ENCODE assay signal across 11 cellular contexts in the genomic region with DNA sequence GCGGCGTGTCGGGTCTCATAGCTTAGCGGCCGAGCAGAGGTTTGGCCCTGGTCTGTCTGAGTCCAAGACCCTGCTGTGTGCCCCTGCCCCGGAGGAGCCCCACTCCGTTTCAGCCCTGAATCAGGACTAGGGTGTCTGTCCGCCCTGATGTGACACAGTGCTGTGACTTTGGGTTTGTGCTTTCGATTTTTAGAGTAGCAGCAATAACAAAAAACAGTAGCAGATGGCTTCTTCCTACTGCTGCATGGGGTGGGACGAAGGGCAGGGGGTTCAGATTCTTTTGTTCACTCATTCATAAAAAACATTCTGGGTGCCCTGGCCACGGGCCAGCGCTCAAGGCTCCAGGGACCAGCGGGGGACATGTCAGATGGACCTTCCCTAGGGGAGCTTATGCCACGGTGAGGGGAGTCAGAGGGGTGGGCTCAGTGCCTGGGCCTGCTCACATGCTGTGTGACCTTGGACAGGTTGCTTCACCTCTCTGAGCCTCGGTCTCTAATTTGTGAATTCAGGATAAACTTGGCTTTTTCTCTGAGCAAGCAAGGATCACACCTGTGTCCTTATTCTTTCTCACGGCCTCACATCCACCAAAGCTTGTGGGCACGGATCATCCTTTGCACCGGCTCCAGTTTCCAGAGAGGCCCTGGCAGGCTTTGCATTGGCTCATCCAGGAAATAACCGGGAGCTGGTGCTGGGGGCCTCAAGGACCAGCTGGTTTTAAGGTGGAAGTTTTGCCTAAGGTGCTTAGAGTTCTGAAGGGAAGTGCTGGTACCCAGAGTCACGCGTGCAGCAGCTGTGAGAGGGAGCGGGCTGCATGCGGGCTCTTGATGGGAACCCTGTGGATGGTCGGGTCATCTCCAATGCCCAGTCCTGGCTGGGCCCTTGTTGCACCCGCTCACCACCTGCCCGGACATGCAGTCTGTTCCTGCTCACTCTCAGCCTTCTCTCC. TPM values are rescaled to one million over a fixed set of nuclear protein-coding genes. Genes with fewer than 3 reads are reported as not detected.
DNase-seq lines count a peak whose midpoint lies in the region; ATAC-seq, FAIRE-seq and TF ChIP-seq lines count a peak whose summit lies in the region.
"Had no signal": no experiment of that assay in that cellular context is flagged by ENCODE, and none has a peak within 500 bp of the region (broad histone marks: within the 10 kb centered on the region; RNA-seq: fewer than 3 reads in every experiment).

No MANE protein-coding gene starts in this region.

- H3K36me3 ChIP-seq in HUES48 (ENCODE audit: control insufficient read depth, insufficient read depth, low read length) (no peaks in the 10 kb centered on the region), GM12878 (ENCODE audit: control insufficient read depth in 2 of 2, insufficient read depth in 2 of 2, low read length in 1 of 2) (no peaks in the 10 kb centered on the region), mucosa of stomach (ENCODE audit: control insufficient read depth, insufficient read depth, low read length) (no peaks in the 10 kb centered on the region), A673 (ENCODE audit: insufficient read depth, low read length, poor library complexity, severe bottlenecking) (no peaks in the 10 kb centered on the region)

- SMC1A ChIA-PET in GM12878 (lab: Charles Lee; ENCODE audit: uncharacterized antibody, unreplicated experiment), result interaction anchor here (1.5 kb wide), 1 partner anchor 8 kb away, joined by 4 read pairs; no protein-coding TSS in a partner anchor

- H3K27ac Mint-ChIP-seq in CD14-positive monocyte, result no peak overlapping the region
- H3K27ac Mint-ChIP-seq: activated T-helper 17 cell treated with anti-CD3 and anti-CD28 coated beads, Interleukin-2, amount 50 U/mL, for 72 hours had no signal

- WGBS in GM12878 (ENCODE audit: insufficient coverage, insufficient replicate concordance, low lambda C conversion rate, missing lambda C conversion rate), result 37% methylated on average over 26 of the region's 26 CpGs

- no peaks in the 10 kb centered on the region for H3K36me3 Mint-ChIP-seq in CD14-positive monocyte

- H4K20me1 ChIP-seq in GM12878 (ENCODE audit: control insufficient read depth, insufficient read depth), result no peaks in the 10 kb centered on the region

- peak; percentile 8; the same call in 2 of the 3 replicates for ATAC-seq in GM12878
- ATAC-seq: activated T-helper 17 cell treated with anti-CD3 and anti-CD28 coated beads, Interleukin-2, amount 50 U/mL, for 72 hours had no signal

- TF ChIP-seq EP300 in GM12878 (IDR thresholded peaks at IDR 0.05; ENCODE audit: borderline replicate concordance in 1 of 2, control insufficient read depth in 1 of 2, low read depth in 2 of 2, low read length in 2 of 2), result no peak

- H3K9ac ChIP-seq in HUES48 (ENCODE audit: low read depth, low read length) (no peak overlapping the region), GM12878 (ENCODE audit: control insufficient read depth, insufficient read depth, low read length) (no peak overlapping the region), mucosa of stomach (ENCODE audit: low read length) (peak overlapping the region; percentile 76)
- H3K9ac ChIP-seq: KMS-11 had no signal

- H3K9me3 ChIP-seq in HUES48 (ENCODE audit: control insufficient read depth, insufficient read depth, low read length) (no peaks in the 10 kb centered on the region), GM12878 (replicated peaks; ENCODE audit: control insufficient read depth, insufficient read depth, low read length) (no peaks in the 10 kb centered on the region), mucosa of stomach (ENCODE audit: control insufficient read depth, low read length) (no peaks in the 10 kb centered on the region), A673 (ENCODE audit: low read depth, low read length, poor library complexity, severe bottlenecking) (no peaks in the 10 kb centered on the region)

- in situ Hi-C loops in GM12878 (cut with MboI), result no loop called here

- H3K4me2 ChIP-seq in GM12878 (ENCODE audit: control insufficient read depth, insufficient read depth), result peak overlapping the region; percentile 71
- H3K4me2 ChIP-seq: KMS-11 had no signal

- H3K4me1 ChIP-seq in HUES48 (ENCODE audit: control insufficient read depth, insufficient read depth, low read length), result peaks cover 6% of the 10 kb centered on the region
- H3K4me1 ChIP-seq in GM12878 (ENCODE audit: control insufficient read depth, insufficient read depth, low read length), result peaks cover 12% of the 10 kb centered on the region
- H3K4me1 ChIP-seq in mucosa of stomach (ENCODE audit: control insufficient read depth, insufficient read depth, low read length), result peaks cover 23% of the 10 kb centered on the region
- H3K4me1 ChIP-seq in A673 (ENCODE audit: insufficient read depth, low read length, poor library complexity, severe bottlenecking), result no peaks in the 10 kb centered on the region

- H3K27ac ChIP-seq in HUES48 (ENCODE audit: low read depth, low read length), result peak overlapping the region; percentile 12
- H3K27ac ChIP-seq in GM12878 (ENCODE audit: control insufficient read depth, insufficient read depth), result no peak overlapping the region
- no peak overlapping the region for H3K27ac ChIP-seq in A673 (ENCODE audit: low read depth, low read length, poor library complexity, severe bottlenecking)
- H3K27ac ChIP-seq: KMS-11 had no signal

- H3K4me3 Mint-ChIP-seq in CD14-positive monocyte, result peak overlapping the region; percentile 63 to 86
- H3K4me3 Mint-ChIP-seq: activated T-helper 17 cell treated with anti-CD3 and anti-CD28 coated beads, Interleukin-2, amount 50 U/mL, for 72 hours had no signal

- POLR2A ChIA-PET in GM12878 (lab: Charles Lee), result no interaction called here
- POLR2A ChIA-PET in A673 (lab: Charles Lee; ENCODE audit: low non-redundant PET), result no interaction called here

- TF ChIP-seq POLR2A in GM12878 (IDR thresholded peaks at IDR 0.05; ENCODE audit: low read depth, low read length), result no peak

- peaks cover 33 to 56% (median 47%) of the 10 kb centered on the region in 3 donors for H3K27me3 Mint-ChIP-seq in CD14-positive monocyte (ENCODE audit: low read depth in 3 of 3)
- H3K27me3 Mint-ChIP-seq: activated T-helper 17 cell treated with anti-CD3 and anti-CD28 coated beads, Interleukin-2, amount 50 U/mL, for 72 hours had no signal

- H3K27me3 ChIP-seq in HUES48 (ENCODE audit: control insufficient read depth, insufficient read depth, low read length), result no peaks in the 10 kb centered on the region
- H3K27me3 ChIP-seq in GM12878 (replicated peaks in 1 of 2; ENCODE audit: control insufficient read depth in 2 of 2, insufficient read depth in 2 of 2, low read length in 1 of 2), result no peaks in the 10 kb centered on the region
- no peaks in the 10 kb centered on the region for H3K27me3 ChIP-seq in mucosa of stomach (ENCODE audit: control insufficient read depth, insufficient read depth, low read length)
- no peaks in the 10 kb centered on the region for H3K27me3 ChIP-seq in A673 (replicated peaks; ENCODE audit: insufficient read depth, low read depth, low read length, poor library complexity)

- CTCF ChIA-PET in GM12878 (lab: Yijun Ruan, JAX), result interaction anchor here (0.9 to 1.3 kb wide), 3 partner anchors 8 to 592 kb away, joined by 3 to 5 read pairs (median 4); no protein-coding TSS in a partner anchor
- CTCF ChIA-PET in A673 (lab: Charles Lee), result no interaction called here

- RAD21 ChIA-PET in GM12878 (lab: Charles Lee; ENCODE audit: unreplicated experiment), result no interaction called here

- TF ChIP-seq RAD21 in GM12878 (IDR thresholded peaks at IDR 0.05; ENCODE audit: insufficient read depth, low read depth, low read length), result no peak

- peaks cover 20% of the 10 kb centered on the region for H3K4me1 Mint-ChIP-seq in CD14-positive monocyte

- BruUV-seq in GM12878 (replicated peaks; lab: Mats Ljungman, UMichigan) (no TSS peak), A673 (replicated peaks; lab: Mats Ljungman, UMichigan) (no TSS peak)

- intact Hi-C loops in CD14-positive monocyte (cut with micrococcal nuclease) (no loop called here), GM12878 (cut with micrococcal nuclease; ENCODE audit: unreplicated experiment) (no loop called here), A673 (cut with micrococcal nuclease; ENCODE audit: unreplicated experiment) (no loop called here)

- peaks cover 0 to 10% (median 0%) of the 10 kb centered on the region in 7 donors for H3K9me3 Mint-ChIP-seq in CD14-positive monocyte
- H3K9me3 Mint-ChIP-seq: activated T-helper 17 cell treated with anti-CD3 and anti-CD28 coated beads, Interleukin-2, amount 50 U/mL, for 72 hours had no signal

- H3K79me2 ChIP-seq in GM12878 (ENCODE audit: control insufficient read depth, insufficient read depth, low read length), result no peaks in the 10 kb centered on the region

- no peak overlapping the region for H3K4me3 ChIP-seq in HUES48 (ENCODE audit: low read depth, low read length)
- H3K4me3 ChIP-seq in GM12878, result no peak overlapping the region
- H3K4me3 ChIP-seq in mucosa of stomach (ENCODE audit: low read length), result peak overlapping the region; percentile 60
- H3K4me3 ChIP-seq in A673 (ENCODE audit: low read depth, low read length, poor library complexity, severe bottlenecking), result no peak overlapping the region

- no peak for FAIRE-seq in GM12878 (lab: Jason Lieb, UNC)
- FAIRE-seq: keratinocyte had no signal

- H2AFZ ChIP-seq in GM12878 (ENCODE audit: control insufficient read depth, low read depth, low read length), result peak overlapping the region; percentile 15

- TF ChIP-seq CTCF in CD14-positive monocyte (IDR thresholded peaks at IDR 0.05), result no peak
- no peak for TF ChIP-seq CTCF in GM12878 (IDR thresholded peaks at IDR 0.05 in 2 of 3, conservative IDR thresholded peaks at IDR 0.05 in 1 of 3; ENCODE audit: control insufficient read depth in 2 of 3, extremely low read depth in 1 of 3, insufficient read depth in 1 of 3, low read depth in 3 of 3, low read length in 3 of 3)
- TF ChIP-seq CTCF in A673 (conservative IDR thresholded peaks at IDR 0.05; ENCODE audit: low read depth, low read length), result no peak

- DNase-seq in CD14-positive monocyte (ENCODE audit: low spot score) (no peak), GM12878 (ENCODE audit: low read depth, low spot score) (no peak), A673 (ENCODE audit: low spot score) (no peak), pons (ENCODE audit: low spot score) (no peak), SKM-1 (lab: John Stamatoyannopoulos, UW; ENCODE audit: unreplicated experiment) (no peak)
- DNase-seq: stimulated activated CD4-positive, alpha-beta T cell treated with anti-CD3 and anti-CD28 coated beads, Interleukin-15, amount 100 ng/mL, for 24 hours had no signal

RNA-seq across cellular contexts. Expression of a gene that starts 24.4 kb away (rescaled TPM):
- polyA plus RNA-seq in CD14-positive monocyte (1 to 10 TPM in 1 of 2 donors, under 1 TPM in 1; 0.66 to 1.2 TPM), GM12878 (2011; rRNA removed) (4.7 and 9.4 TPM in 2 replicates), GM12878 (2014; fragmentation: Illumina TruSeq; extraction: Trizol) (0.59 TPM in 1 of 2 replicates, not detected in the other), GM12878 (2014; fragmentation: Nextera tagmentation; extraction: Ambion mirVana) (under 1 TPM; 0.03 to 0.13 TPM), GM12878 (2014; rRNA removed) (2.9 TPM in 2 replicates), GM12878 (2016; fragmentation: Nextera tagmentation; extraction: Ambion mirVana) (1 to 10 TPM; 1.3 to 1.8 TPM)
- 8.9 and 12.5 TPM in 2 replicates for total RNA-seq in GM12878 (2013; cell fraction: nucleolus; rRNA removed)
- total RNA-seq in GM12878 (2014; rRNA removed) (0.54 and 1.6 TPM in 2 replicates), GM12878 (2014; rRNA removed; fragmentation: Illumina TruSeq; extraction: Trizol) (0.89 and 0.92 TPM in 2 replicates), GM12878 (2021) (4.5 and 5.3 TPM in 2 replicates), A673 (2021) (15.6 and 17.9 TPM in 2 replicates)
- 0.21 TPM for polyA plus RNA-seq in GM12878 (2011; ENCODE audit: low read depth)
- polyA plus RNA-seq in GM12878 (2011; cell fraction: cytosol; rRNA removed), result 12.9 and 16.4 TPM in 2 replicates
- polyA plus RNA-seq in GM12878 (2011; cell fraction: nucleus; rRNA removed), result 50.2 TPM in 2 replicates
- polyA plus RNA-seq in GM12878 (2012), result 1.5 and 1.6 TPM in 2 replicates
- polyA minus RNA-seq in GM12878 (2011; rRNA and poly(A)+ RNA removed), result 15.9 and 21.4 TPM in 2 replicates
- polyA minus RNA-seq in GM12878 (2011; cell fraction: cytosol; rRNA and poly(A)+ RNA removed), result 7.8 and 9.0 TPM in 2 replicates
- 15.1 and 24.5 TPM in 2 replicates for polyA minus RNA-seq in GM12878 (2011; cell fraction: nucleus; rRNA and poly(A)+ RNA removed)
